In the genomic region with DNA sequence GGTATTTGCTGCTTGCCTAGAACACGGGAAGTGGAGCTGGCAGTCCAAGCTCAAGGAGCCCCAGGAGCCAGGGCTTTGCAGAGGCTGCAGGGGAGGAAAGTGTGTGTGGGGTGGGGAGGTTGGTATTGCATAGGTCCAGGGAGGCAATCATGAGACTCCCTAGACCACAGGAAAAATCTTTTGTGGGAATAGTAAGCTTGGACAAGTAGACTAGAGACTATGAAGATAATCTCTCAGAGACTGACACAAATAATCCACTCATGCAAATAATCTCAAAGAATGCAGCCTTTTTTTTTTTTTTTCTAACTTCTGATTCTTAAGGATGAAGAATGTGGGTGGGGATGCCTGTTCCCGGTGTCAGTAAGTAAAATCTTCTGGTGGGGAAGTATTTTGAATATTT, we compare ENCODE assay signal across 24 cellular contexts.
"Had no signal": no experiment of that assay in that cellular context is flagged by ENCODE, and none has a peak within 500 bp of the region (broad histone marks: within the 10 kb centered on the region; RNA-seq: fewer than 3 reads in every experiment).

No MANE protein-coding gene starts in this region.

- H3K9me3 ChIP-seq: body of pancreas, gastroesophageal sphincter, left ventricle myocardium inferior, right atrium auricular region, suprapubic skin, tibial artery had no signal

- H3K4me2 ChIP-seq: hepatocyte had no signal

- H3K27me3 ChIP-seq: body of pancreas, dorsolateral prefrontal cortex, gastroesophageal sphincter, hepatocyte, right atrium auricular region, suprapubic skin had no signal

- H3K27ac ChIP-seq: body of pancreas, coronary artery, dorsolateral prefrontal cortex, gastroesophageal sphincter, hepatocyte, left ventricle myocardium inferior, right atrium auricular region, suprapubic skin, tibial artery had no signal

- DNase-seq: activated CD4-positive, alpha-beta T cell treated with anti-CD3 and anti-CD28 coated beads for 36 hours; activated CD4-positive, CD25-positive, alpha-beta regulatory T cell; activated naive CD4-positive, alpha-beta T cell; activated T-cell treated with anti-CD3 and anti-CD28 coated beads for 4 hours; activated T-cell treated with anti-CD3 and anti-CD28 coated beads, Interleukin-2, amount 50 U/mL, for 72 hours; anterior cingulate cortex; body of pancreas; dorsolateral prefrontal cortex; effector memory CD4-positive, alpha-beta T cell; islet precursor cell; left ventricle myocardium inferior; naive B cell; nephron progenitor cell; nucleus accumbens; stimulated activated CD4-positive, alpha-beta T cell treated with anti-CD3 and anti-CD28 coated beads, Interleukin-15, amount 100 ng/mL, for 24 hours; stimulated activated CD4-positive, alpha-beta T cell treated with anti-CD3 and anti-CD28 coated beads, Interleukin-2, amount 100 ng/mL, for 24 hours; stimulated activated naive B cell treated with anti-CD40 and anti-IgM and Interleukin-4, amounts not matched to agents 10 μg/mL and 1 μg/mL and 100 μg/mL, for 72 hours; tibial artery had no signal

- H2AFZ ChIP-seq: hepatocyte had no signal

- ATAC-seq: activated CD4-positive, alpha-beta T cell treated with anti-CD3 and anti-CD28 coated beads for 36 hours; activated naive CD4-positive, alpha-beta T cell treated with anti-CD3 and anti-CD28 coated beads, Interleukin-2, amount 50 U/mL, for 72 hours; activated T-cell treated with anti-CD3 and anti-CD28 coated beads, Interleukin-2, amount 50 U/mL, for 72 hours; body of pancreas; gastroesophageal sphincter; stimulated activated naive B cell treated with anti-CD40 and anti-IgM and Interleukin-4, amounts not matched to agents 10 μg/mL and 1 μg/mL and 100 μg/mL, for 72 hours had no signal

- H3K36me3 ChIP-seq: gastroesophageal sphincter, left ventricle myocardium inferior, right atrium auricular region, suprapubic skin, tibial artery had no signal

- H3K4me3 ChIP-seq: body of pancreas, coronary artery, dorsolateral prefrontal cortex, gastroesophageal sphincter, hepatocyte, left ventricle myocardium inferior, right atrium auricular region, suprapubic skin, tibial artery had no signal

- H3K4me1 ChIP-seq: body of pancreas, gastroesophageal sphincter, left ventricle myocardium inferior, right atrium auricular region, suprapubic skin, tibial artery had no signal
